In the genomic region with DNA sequence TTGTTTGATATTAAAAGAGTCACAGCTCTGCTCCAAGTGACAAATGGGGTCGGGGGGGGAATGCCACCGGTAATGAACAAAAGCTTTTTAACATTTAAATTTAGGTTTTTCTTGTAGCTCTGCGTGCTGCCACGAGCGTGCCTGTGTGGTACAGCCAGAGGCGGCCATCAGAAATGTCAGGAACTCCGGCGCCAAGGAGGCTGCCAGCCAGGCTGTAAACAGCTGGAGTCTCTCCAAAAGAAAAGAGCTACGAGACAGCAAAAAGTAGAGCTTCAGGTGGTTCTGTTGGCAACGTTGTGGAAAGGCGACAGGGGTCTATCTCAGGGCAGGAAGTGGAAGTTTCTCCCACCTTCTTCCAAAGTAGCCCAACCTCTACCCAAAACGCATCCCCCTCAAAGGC, we compare ENCODE assay signal across 17 cellular contexts.
"Had no signal": no experiment of that assay in that cellular context is flagged by ENCODE, and none has a peak within 500 bp of the region (broad histone marks: within the 10 kb centered on the region; RNA-seq: fewer than 3 reads in every experiment).

No MANE protein-coding gene starts in this region.

- ATAC-seq: activated T-cell treated with anti-CD3 and anti-CD28 coated beads, Interleukin-2, amount 50 U/mL, for 72 hours; heart left ventricle; natural killer cell treated with Interleukin-12 subunit alpha and Interleukin-12 subunit beta and Interleukin-15 and Interleukin-18, amount 100 ng/mL, for 72 hours; sciatic nerve; stimulated activated effector memory CD8-positive, alpha-beta T cell treated with anti-CD3 and anti-CD28 coated beads, Interleukin-12 subunit alpha, Interleukin-12 subunit beta, amount 100 ng/mL, for 72 hours; T-helper 17 cell had no signal

- H3K27ac ChIP-seq: heart left ventricle, stomach, WERI-Rb-1 had no signal

- H3K4me1 Mint-ChIP-seq: activated naive CD4-positive, alpha-beta T cell treated with anti-CD3 and anti-CD28 coated beads, Interleukin-2, amount 50 U/mL, for 24 hours; stimulated activated effector memory CD8-positive, alpha-beta T cell treated with anti-CD3 and anti-CD28 coated beads, Interleukin-12 subunit alpha, Interleukin-12 subunit beta, amount 100 ng/mL, for 72 hours; T-helper 17 cell had no signal

- H3K36me3 ChIP-seq: heart left ventricle, stomach, WERI-Rb-1 had no signal

- H3K4me3 ChIP-seq: heart left ventricle, lung, stomach had no signal

- DNase-seq: activated CD4-positive, alpha-beta T cell treated with anti-CD3 and anti-CD28 coated beads, Interleukin-2, amount 50 U/mL, for 4 hours; activated effector memory CD4-positive, alpha-beta T cell treated with anti-CD3 and anti-CD28 coated beads, Interleukin-2, amount 50 U/mL, for 16 hours; activated T-cell treated with anti-CD3 and anti-CD28 coated beads, Interleukin-2, amount 50 U/mL, for 72 hours; cerebellar nuclear complex; cortex of kidney; heart left ventricle; islet precursor cell; stimulated activated CD4-positive, alpha-beta T cell treated with anti-CD3 and anti-CD28 coated beads, Interleukin-4, amount 100 ng/mL, for 24 hours; stomach; T-helper 17 cell; WERI-Rb-1 had no signal

- H3K9me3 Mint-ChIP-seq: activated naive CD4-positive, alpha-beta T cell treated with anti-CD3 and anti-CD28 coated beads, Interleukin-2, amount 50 U/mL, for 24 hours; stimulated activated effector memory CD8-positive, alpha-beta T cell treated with anti-CD3 and anti-CD28 coated beads, Interleukin-12 subunit alpha, Interleukin-12 subunit beta, amount 100 ng/mL, for 72 hours; type B pancreatic cell had no signal

- H3K27ac Mint-ChIP-seq: activated naive CD4-positive, alpha-beta T cell treated with anti-CD3 and anti-CD28 coated beads, Interleukin-2, amount 50 U/mL, for 24 hours; activated T-cell treated with anti-CD3 and anti-CD28 coated beads, Interleukin-2, amount 50 U/mL, for 72 hours; natural killer cell treated with Interleukin-12 subunit alpha and Interleukin-12 subunit beta and Interleukin-15 and Interleukin-18, amount 100 ng/mL, for 72 hours; stimulated activated effector memory CD8-positive, alpha-beta T cell treated with anti-CD3 and anti-CD28 coated beads, Interleukin-12 subunit alpha, Interleukin-12 subunit beta, amount 100 ng/mL, for 72 hours; T-helper 17 cell; type B pancreatic cell had no signal

- H3K4me3 Mint-ChIP-seq: activated naive CD4-positive, alpha-beta T cell treated with anti-CD3 and anti-CD28 coated beads, Interleukin-2, amount 50 U/mL, for 24 hours; activated T-cell treated with anti-CD3 and anti-CD28 coated beads, Interleukin-2, amount 50 U/mL, for 72 hours; natural killer cell treated with Interleukin-12 subunit alpha and Interleukin-12 subunit beta and Interleukin-15 and Interleukin-18, amount 100 ng/mL, for 72 hours; stimulated activated effector memory CD8-positive, alpha-beta T cell treated with anti-CD3 and anti-CD28 coated beads, Interleukin-12 subunit alpha, Interleukin-12 subunit beta, amount 100 ng/mL, for 72 hours; T-helper 17 cell; type B pancreatic cell had no signal

- H3K36me3 Mint-ChIP-seq: activated naive CD4-positive, alpha-beta T cell treated with anti-CD3 and anti-CD28 coated beads, Interleukin-2, amount 50 U/mL, for 24 hours; natural killer cell treated with Interleukin-12 subunit alpha and Interleukin-12 subunit beta and Interleukin-15 and Interleukin-18, amount 100 ng/mL, for 72 hours; stimulated activated effector memory CD8-positive, alpha-beta T cell treated with anti-CD3 and anti-CD28 coated beads, Interleukin-12 subunit alpha, Interleukin-12 subunit beta, amount 100 ng/mL, for 72 hours; type B pancreatic cell had no signal
